In the genomic region with DNA sequence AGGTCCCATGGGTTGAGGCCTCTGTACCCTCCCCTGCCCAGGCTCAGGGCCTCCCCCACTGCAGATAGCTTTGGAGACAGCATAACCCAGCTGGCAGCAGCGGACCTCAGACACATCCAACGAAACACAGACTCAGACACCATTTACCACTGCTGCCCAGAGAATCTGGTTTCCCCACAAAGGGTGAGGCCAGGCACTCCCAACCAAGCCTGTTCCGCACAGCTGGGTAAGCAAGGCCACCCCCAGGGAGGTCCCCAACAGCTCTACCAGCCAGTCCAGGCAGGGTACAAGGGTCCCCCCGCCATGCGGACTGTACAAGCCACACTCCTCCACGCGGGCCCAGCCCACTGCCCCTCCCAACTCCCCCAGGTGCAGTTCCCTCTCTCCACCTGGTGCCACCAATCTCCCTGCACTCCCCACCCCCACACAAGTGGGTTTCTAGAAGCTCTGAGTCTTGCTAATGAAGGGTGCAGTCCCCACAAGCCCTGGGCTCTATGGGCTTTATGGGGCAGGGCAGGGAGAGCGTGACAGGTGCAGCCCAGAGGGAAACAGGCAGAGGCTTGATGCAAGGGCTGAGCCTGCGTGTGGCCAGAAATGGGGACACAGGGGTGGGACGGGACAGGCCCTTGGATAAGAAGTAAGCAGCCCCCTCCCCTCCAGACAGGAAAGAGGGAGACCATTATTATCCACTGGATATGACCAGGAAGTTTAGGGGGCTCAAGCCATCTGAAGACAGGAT, we compare ENCODE assay signal across 1 cellular context.
A peak's percentile ranks its signal among the peaks of the same experiment; 100 is the strongest.
TF ChIP-seq lines count a peak whose summit lies in the region.

No MANE protein-coding gene starts in this region.

TF ChIP-seq in HEK293, 187 proteins besides CTCF, POLR2A, EP300 and RAD21 (continued from another document):
- TF ChIP-seq, protein P1, sequence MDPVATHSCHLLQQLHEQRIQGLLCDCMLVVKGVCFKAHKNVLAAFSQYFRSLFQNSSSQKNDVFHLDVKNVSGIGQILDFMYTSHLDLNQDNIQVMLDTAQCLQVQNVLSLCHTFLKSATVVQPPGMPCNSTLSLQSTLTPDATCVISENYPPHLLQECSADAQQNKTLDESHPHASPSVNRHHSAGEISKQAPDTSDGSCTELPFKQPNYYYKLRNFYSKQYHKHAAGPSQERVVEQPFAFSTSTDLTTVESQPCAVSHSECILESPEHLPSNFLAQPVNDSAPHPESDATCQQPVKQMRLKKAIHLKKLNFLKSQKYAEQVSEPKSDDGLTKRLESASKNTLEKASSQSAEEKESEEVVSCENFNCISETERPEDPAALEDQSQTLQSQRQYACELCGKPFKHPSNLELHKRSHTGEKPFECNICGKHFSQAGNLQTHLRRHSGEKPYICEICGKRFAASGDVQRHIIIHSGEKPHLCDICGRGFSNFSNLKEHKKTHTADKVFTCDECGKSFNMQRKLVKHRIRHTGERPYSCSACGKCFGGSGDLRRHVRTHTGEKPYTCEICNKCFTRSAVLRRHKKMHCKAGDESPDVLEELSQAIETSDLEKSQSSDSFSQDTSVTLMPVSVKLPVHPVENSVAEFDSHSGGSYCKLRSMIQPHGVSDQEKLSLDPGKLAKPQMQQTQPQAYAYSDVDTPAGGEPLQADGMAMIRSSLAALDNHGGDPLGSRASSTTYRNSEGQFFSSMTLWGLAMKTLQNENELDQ (tag by site-specific recombination; IDR thresholded peaks at IDR 0.05; ENCODE audit: low read depth): no peak
- TF ChIP-seq ZNF155 (tag by site-specific recombination; IDR thresholded peaks at IDR 0.05): no peak
- no peak for TF ChIP-seq ZNF133 (tag by site-specific recombination; IDR thresholded peaks at IDR 0.05)
- no peak for TF ChIP-seq YY2 (tag by site-specific recombination; IDR thresholded peaks at IDR 0.05)
- peak; percentile 67 for TF ChIP-seq KLF1 (tag by site-specific recombination; IDR thresholded peaks at IDR 0.05)
- no peak for TF ChIP-seq ZNF157 (tag by site-specific recombination; IDR thresholded peaks at IDR 0.05)
- no peak for TF ChIP-seq ZNF658 (tag by site-specific recombination; IDR thresholded peaks at IDR 0.05)
- no peak for TF ChIP-seq MZF1 (tag by site-specific recombination; IDR thresholded peaks at IDR 0.05; ENCODE audit: borderline replicate concordance)
- no peak for TF ChIP-seq ZNF571 (tag by site-specific recombination; IDR thresholded peaks at IDR 0.05)
- TF ChIP-seq, protein P2, sequence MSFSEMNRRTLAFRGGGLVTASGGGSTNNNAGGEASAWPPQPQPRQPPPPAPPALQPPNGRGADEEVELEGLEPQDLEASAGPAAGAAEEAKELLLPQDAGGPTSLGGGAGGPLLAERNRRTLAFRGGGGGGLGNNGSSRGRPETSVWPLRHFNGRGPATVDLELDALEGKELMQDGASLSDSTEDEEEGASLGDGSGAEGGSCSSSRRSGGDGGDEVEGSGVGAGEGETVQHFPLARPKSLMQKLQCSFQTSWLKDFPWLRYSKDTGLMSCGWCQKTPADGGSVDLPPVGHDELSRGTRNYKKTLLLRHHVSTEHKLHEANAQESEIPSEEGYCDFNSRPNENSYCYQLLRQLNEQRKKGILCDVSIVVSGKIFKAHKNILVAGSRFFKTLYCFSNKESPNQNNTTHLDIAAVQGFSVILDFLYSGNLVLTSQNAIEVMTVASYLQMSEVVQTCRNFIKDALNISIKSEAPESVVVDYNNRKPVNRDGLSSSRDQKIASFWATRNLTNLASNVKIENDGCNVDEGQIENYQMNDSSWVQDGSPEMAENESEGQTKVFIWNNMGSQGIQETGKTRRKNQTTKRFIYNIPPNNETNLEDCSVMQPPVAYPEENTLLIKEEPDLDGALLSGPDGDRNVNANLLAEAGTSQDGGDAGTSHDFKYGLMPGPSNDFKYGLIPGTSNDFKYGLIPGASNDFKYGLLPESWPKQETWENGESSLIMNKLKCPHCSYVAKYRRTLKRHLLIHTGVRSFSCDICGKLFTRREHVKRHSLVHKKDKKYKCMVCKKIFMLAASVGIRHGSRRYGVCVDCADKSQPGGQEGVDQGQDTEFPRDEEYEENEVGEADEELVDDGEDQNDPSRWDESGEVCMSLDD (tag by site-specific recombination; IDR thresholded peaks at IDR 0.05): no peak
- no peak for TF ChIP-seq ZNF404 (tag by site-specific recombination; IDR thresholded peaks at IDR 0.05)
- no peak for TF ChIP-seq ZNF211 (tag by site-specific recombination; IDR thresholded peaks at IDR 0.05; ENCODE audit: low read depth)
